ENCODE assay signal across 8 cellular contexts in the genomic region with DNA sequence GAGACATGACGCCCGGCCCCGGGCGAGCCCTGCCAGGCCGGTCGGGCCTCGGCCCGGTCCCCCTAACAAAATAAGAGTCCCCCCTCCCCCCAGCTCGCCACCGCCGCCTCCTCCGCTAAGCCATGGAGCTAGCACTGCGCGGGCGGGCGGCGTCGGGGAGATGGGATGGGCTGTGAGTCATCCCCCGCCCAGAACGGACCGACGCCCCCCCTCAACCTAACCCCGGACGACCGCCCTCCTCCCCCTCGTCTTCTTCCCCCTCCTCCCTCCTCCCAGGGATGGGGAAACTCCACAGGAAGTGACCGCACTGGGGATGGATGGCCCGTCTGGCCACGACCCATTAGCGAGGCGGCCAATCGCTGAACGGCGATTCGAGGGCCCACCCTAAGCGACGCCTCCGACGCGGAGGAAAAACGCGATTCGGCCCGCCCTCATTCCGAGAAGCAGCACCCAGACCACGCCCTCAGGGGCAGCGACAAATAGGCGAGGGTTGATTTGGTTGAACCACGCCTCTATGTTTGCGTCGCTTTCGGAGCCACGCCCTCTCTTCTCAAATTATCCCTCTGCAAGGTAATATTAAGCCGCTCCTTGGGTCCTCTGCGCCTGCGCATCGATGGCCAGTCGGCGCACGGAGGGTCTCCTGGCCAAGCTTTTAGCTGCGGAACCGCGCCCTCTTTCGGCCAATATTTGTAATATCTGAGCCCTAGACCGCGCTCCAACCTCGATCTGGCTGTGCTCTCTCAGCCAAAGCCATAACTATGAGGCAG. TPM values are rescaled to one million over a fixed set of nuclear protein-coding genes. Genes with fewer than 3 reads are reported as not detected.
A peak's percentile ranks its signal among the peaks of the same experiment; 100 is the strongest.
DNase-seq lines count a peak whose midpoint lies in the region; ATAC-seq and TF ChIP-seq lines count a peak whose summit lies in the region.

Gene TFE3 (minus strand): TSS at position 138 of the 767 bp plus-strand sequence. CDS start 131 bp downstream, at position 7.

- peak; percentile 82 for ATAC-seq in HG02623 (IDR thresholded peaks at IDR 0.05; ENCODE audit: unreplicated experiment)
- peak; percentile 92 for ATAC-seq in activated naive CD4-positive, alpha-beta T cell treated with anti-CD3 and anti-CD28 coated beads, Interleukin-2, amount 50 U/mL, for 72 hours

- H3K9me3 Mint-ChIP-seq in activated naive CD4-positive, alpha-beta T cell treated with anti-CD3 and anti-CD28 coated beads, Interleukin-2, amount 50 U/mL, for 72 hours, result no peaks in the 10 kb centered on the region

- peak within 1 kb of the TSS; percentile 92 to 96 for H3K27ac Mint-ChIP-seq in activated naive CD4-positive, alpha-beta T cell treated with anti-CD3 and anti-CD28 coated beads, Interleukin-2, amount 50 U/mL, for 72 hours

- peak; percentile 62 for TF ChIP-seq CTCF in GM10248 (IDR thresholded peaks at IDR 0.05; ENCODE audit: control extremely low read depth, extremely low read depth, low read depth, missing control alignments)

- CTCF ChIA-PET in GM10248 (lab: Yijun Ruan, JAX), result interaction anchor here (1.0 to 1.6 kb wide), 10 partner anchors 10 to 85 kb away, joined by 3 to 6 read pairs (median 4); partner anchors contain the start of genes CCDC120 and KCND1

- POLR2A ChIA-PET in GM10248 (lab: Yijun Ruan, JAX), result interaction anchor here (0.6 to 0.9 kb wide), 3 partner anchors 41 to 441 kb away, joined by 3 to 5 read pairs (median 5); partner anchors contain the start of gene GRIPAP1

- H3K36me3 Mint-ChIP-seq in activated naive CD4-positive, alpha-beta T cell treated with anti-CD3 and anti-CD28 coated beads, Interleukin-2, amount 50 U/mL, for 72 hours, result peaks cover 6 to 19% of the 10 kb centered on the region in 2 donors

- H3K27ac ChIP-seq in temporal lobe (ENCODE audit: low read depth, low read length), result peak within 1 kb of the TSS; percentile 75

- peak; percentile 89 for DNase-seq in GM10248 (ENCODE audit: extremely low spot score)
- peak; percentile 99 for DNase-seq in NCI-H1092 treated with DMSO at 0.1 percent for 48 hours (lab: John Stamatoyannopoulos, UW)
- peak; percentile 87 for DNase-seq in SKM-1 (lab: John Stamatoyannopoulos, UW; ENCODE audit: unreplicated experiment)
- peak; percentile 88 to 97 for DNase-seq in activated naive CD4-positive, alpha-beta T cell treated with anti-CD3 and anti-CD28 coated beads, Interleukin-2, amount 50 U/mL, for 72 hours (ENCODE audit: low spot score in 2 of 2)
- peak; percentile 98 for DNase-seq in globus pallidus (ENCODE audit: low spot score)
- DNase-seq in occipital lobe (lab: John Stamatoyannopoulos, UW), result peak; percentile 93

RNA-seq across cellular contexts. Expression of gene TFE3, which starts in this region (rescaled TPM):
- total RNA-seq in activated naive CD4-positive, alpha-beta T cell treated with anti-CD3 and anti-CD28 coated beads, Interleukin-2, amount 50 U/mL, for 72 hours, result 10 to 100 TPM; 34.8 to 41.8 TPM
- total RNA-seq in occipital lobe (8.1 TPM), temporal lobe (8.9 TPM)

Comparison
In these comparisons a context has a peak if more than half of its experiments do, and no peak if none do; other contexts are left out.
1. Peak in every context shown above with its lines: DNase-seq, ATAC-seq and H3K27ac ChIP-seq.